Comparison of ENCODE assay signal across 14 cellular contexts in the genomic region with DNA sequence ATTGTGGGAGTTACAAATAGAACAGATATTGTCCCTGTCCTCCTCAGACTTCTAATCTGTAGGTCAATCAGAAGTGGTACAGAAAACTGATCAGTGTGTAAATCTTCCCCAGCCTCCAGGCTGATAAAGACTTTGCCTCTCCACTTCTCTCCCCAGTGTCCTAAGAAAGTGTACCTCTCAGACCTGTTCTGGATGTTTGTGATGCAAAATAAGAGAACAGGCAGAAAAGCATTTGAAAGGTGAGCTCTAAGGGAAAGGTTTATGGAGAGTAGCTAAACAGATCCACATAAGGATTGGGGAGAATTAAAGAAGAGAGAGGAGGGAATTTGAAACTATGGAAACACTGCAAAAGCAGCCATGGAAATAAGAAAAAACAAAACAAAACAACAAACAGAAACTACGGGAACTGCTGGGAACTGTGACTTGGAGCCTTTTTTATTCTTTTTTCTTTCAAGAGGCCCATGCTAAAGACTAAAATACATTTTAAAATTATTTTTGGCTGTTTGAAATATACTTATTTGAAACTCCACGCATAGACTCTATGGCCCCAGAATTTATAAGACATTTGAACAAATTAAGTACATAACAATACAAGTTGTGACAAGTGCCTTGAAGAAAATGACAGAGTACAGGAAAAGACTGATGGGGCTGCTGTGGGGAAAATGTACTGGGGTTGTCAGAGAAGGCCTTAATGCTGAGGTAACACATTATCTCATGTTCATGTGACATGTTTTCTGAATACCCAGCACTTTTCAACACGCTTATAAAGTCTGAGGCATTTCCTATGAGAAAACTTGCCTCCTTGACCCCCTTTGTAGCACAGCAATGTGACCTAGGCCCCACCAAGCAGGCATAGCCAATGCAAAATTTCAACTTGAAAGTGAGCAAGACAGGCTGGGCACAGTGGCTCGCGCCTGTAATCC. TPM values are rescaled to one million over a fixed set of nuclear protein-coding genes. Genes with fewer than 3 reads are reported as not detected.
DNase-seq lines count a peak whose midpoint lies in the region; ATAC-seq and TF ChIP-seq lines count a peak whose summit lies in the region.
"Had no signal": no experiment of that assay in that cellular context is flagged by ENCODE, and none has a peak within 500 bp of the region (broad histone marks: within the 10 kb centered on the region; RNA-seq: fewer than 3 reads in every experiment).

No MANE protein-coding gene starts in this region.

- TF ChIP-seq CTCF in H9 (conservative IDR thresholded peaks at IDR 0.05) = no peak
- TF ChIP-seq CTCF in fibroblast of villous mesenchyme (IDR thresholded peaks at IDR 0.05; ENCODE audit: insufficient read depth, low read depth, low read length) = no peak

- no peak overlapping the region for H2AK5ac ChIP-seq in H9 (ENCODE audit: insufficient read length, low read length)

- no peaks in the 10 kb centered on the region for H3K27me3 ChIP-seq in H9 (ENCODE audit: insufficient read depth, low read length)
- H3K27me3 ChIP-seq: body of pancreas, sigmoid colon had no signal

- peaks cover 44 to 50% of the 10 kb centered on the region in 2 experiments for H3K4me1 Mint-ChIP-seq in H9
- H3K4me1 Mint-ChIP-seq in activated T-helper 1 cell treated with anti-CD3 and anti-CD28 coated beads, Interleukin-12 subunit alpha, Interleukin-12 subunit beta, Interleukin-2, Interleukin-4 antibody, amounts not matched to agents 30 ng/mL and 10 ng/mL and 1 ng/mL, durations not matched to agents 14 hours and 24 hours and 36 hours (ENCODE audit: low read depth) = peaks cover 60% of the 10 kb centered on the region

- intact Hi-C loops in activated T-helper 1 cell treated with anti-CD3 and anti-CD28 coated beads, Interleukin-12 subunit alpha, Interleukin-12 subunit beta, Interleukin-2, Interleukin-4 antibody, amounts not matched to agents 30 ng/mL and 10 ng/mL and 1 ng/mL, durations not matched to agents 14 hours and 24 hours and 36 hours (cut with micrococcal nuclease) = no loop called here

- no CpG with 5 or more reads among the region's 5 CpGs for WGBS in H9 (ENCODE audit: extremely low coverage, insufficient read length, low lambda C conversion rate)

- no peaks in the 10 kb centered on the region for H3K79me1 ChIP-seq in H9 (ENCODE audit: insufficient read depth, low read depth, low read length, poor library complexity, severe bottlenecking)

- no peak overlapping the region for H3K56ac ChIP-seq in H9 (ENCODE audit: insufficient read length, low read depth, low read length)

- H3T11ph ChIP-seq in H9 (ENCODE audit: low read length) = no peak overlapping the region

- no peak overlapping the region for H4K5ac ChIP-seq in H9 (ENCODE audit: insufficient read length, low read depth, low read length)

- H2BK12ac ChIP-seq in H9 (ENCODE audit: insufficient read length, low read depth, low read length) = no peak overlapping the region

- no peak overlapping the region for H2BK20ac ChIP-seq in H9 (ENCODE audit: low read depth, low read length, poor library complexity, severe bottlenecking)

- H3K4me3 Mint-ChIP-seq in H9 = peak overlapping the region in 1 of 2 experiments; percentile 34; a peak in 3 of 5 replicates
- no peak overlapping the region for H3K4me3 Mint-ChIP-seq in activated T-helper 1 cell treated with anti-CD3 and anti-CD28 coated beads, Interleukin-12 subunit alpha, Interleukin-12 subunit beta, Interleukin-2, Interleukin-4 antibody, amounts not matched to agents 30 ng/mL and 10 ng/mL and 1 ng/mL, durations not matched to agents 14 hours and 24 hours and 36 hours

- H3K27ac ChIP-seq in H9 (ENCODE audit: insufficient read length, low read depth, low read length) = no peak overlapping the region
- H3K27ac ChIP-seq: body of pancreas, epithelial cell of prostate, HL-60 had no signal

- DNase-seq in H9 (no peak), fibroblast of villous mesenchyme (ENCODE audit: low read depth) (peak; percentile 19), renal cortical epithelial cell (ENCODE audit: low read depth) (peak; percentile 40), SK-N-DZ (ENCODE audit: low spot score) (no peak), NCI-H146 (lab: John Stamatoyannopoulos, UW) (no peak)
- no peak for DNase-seq in activated T-helper 1 cell treated with anti-CD3 and anti-CD28 coated beads, Interleukin-12 subunit alpha, Interleukin-12 subunit beta, Interleukin-2, Interleukin-4 antibody, amounts not matched to agents 30 ng/mL and 10 ng/mL and 1 ng/mL, durations not matched to agents 14 hours and 24 hours and 36 hours (ENCODE audit: low spot score)
- DNase-seq: activated CD8-positive, alpha-beta memory T cell treated with anti-CD3 and anti-CD28 coated beads, Interleukin-2, amount 50 U/mL, for 4 hours; body of pancreas; COR-L47; NCI-H226; sigmoid colon had no signal

- H3K23ac ChIP-seq in H9 (ENCODE audit: insufficient read length, low read depth, low read length) = no peak overlapping the region

- no peak overlapping the region for H3K4me2 ChIP-seq in H9 (ENCODE audit: insufficient read depth, insufficient read length, low read length)

- no peak overlapping the region for H3K18ac ChIP-seq in H9 (ENCODE audit: insufficient read length, low read depth, low read length)

- H4K8ac ChIP-seq in H9 (replicated peaks; ENCODE audit: insufficient read length, low read depth, low read length) = no peak overlapping the region

- H3K27me3 Mint-ChIP-seq in H9 (ENCODE audit: low read depth) = no peaks in the 10 kb centered on the region
- no peaks in the 10 kb centered on the region for H3K27me3 Mint-ChIP-seq in activated T-helper 1 cell treated with anti-CD3 and anti-CD28 coated beads, Interleukin-12 subunit alpha, Interleukin-12 subunit beta, Interleukin-2, Interleukin-4 antibody, amounts not matched to agents 30 ng/mL and 10 ng/mL and 1 ng/mL, durations not matched to agents 14 hours and 24 hours and 36 hours (ENCODE audit: insufficient read depth)

- H3K27ac Mint-ChIP-seq in H9 = peak overlapping the region; percentile 9 to 95 (median 53); a peak in 5 of 7 replicates
- peak overlapping the region; percentile 50 for H3K27ac Mint-ChIP-seq in activated T-helper 1 cell treated with anti-CD3 and anti-CD28 coated beads, Interleukin-12 subunit alpha, Interleukin-12 subunit beta, Interleukin-2, Interleukin-4 antibody, amounts not matched to agents 30 ng/mL and 10 ng/mL and 1 ng/mL, durations not matched to agents 14 hours and 24 hours and 36 hours

- H3K9me3 Mint-ChIP-seq in H9 = no peaks in the 10 kb centered on the region
- peaks cover 3% of the 10 kb centered on the region for H3K9me3 Mint-ChIP-seq in activated T-helper 1 cell treated with anti-CD3 and anti-CD28 coated beads, Interleukin-12 subunit alpha, Interleukin-12 subunit beta, Interleukin-2, Interleukin-4 antibody, amounts not matched to agents 30 ng/mL and 10 ng/mL and 1 ng/mL, durations not matched to agents 14 hours and 24 hours and 36 hours

- H3K23me2 ChIP-seq in H9 (ENCODE audit: insufficient read length, low read depth, low read length, poor library complexity, severe bottlenecking) = peaks cover 3% of the 10 kb centered on the region

- ATAC-seq in HG03457 (IDR thresholded peaks at IDR 0.05; ENCODE audit: unreplicated experiment) = no peak
- ATAC-seq: body of pancreas had no signal

- H3K4ac ChIP-seq in H9 (ENCODE audit: low read depth, low read length) = no peak overlapping the region

- no peaks in the 10 kb centered on the region for H4K20me1 ChIP-seq in H9 (ENCODE audit: control insufficient read depth, insufficient read depth, insufficient read length)

- H3K4me3 ChIP-seq in fibroblast of villous mesenchyme (ENCODE audit: low read depth, low read length) = no peak overlapping the region
- H3K4me3 ChIP-seq: body of pancreas, sigmoid colon had no signal

- H3K9me3 ChIP-seq in H9 (ENCODE audit: control insufficient read depth, low read depth, low read length) = no peaks in the 10 kb centered on the region
- H3K9me3 ChIP-seq: body of pancreas, sigmoid colon had no signal

- no peaks in the 10 kb centered on the region for H3K79me2 ChIP-seq in H9 (ENCODE audit: insufficient read depth, low read length)

- H2BK120ac ChIP-seq in H9 (ENCODE audit: low read depth, low read length, poor library complexity, severe bottlenecking) = no peak overlapping the region

- H3K14ac ChIP-seq in H9 (ENCODE audit: insufficient read depth, low read length) = no peak overlapping the region

- no peak overlapping the region for H2BK15ac ChIP-seq in H9 (ENCODE audit: low read depth, low read length)

- H2BK5ac ChIP-seq in H9 (ENCODE audit: insufficient read length, low read length) = no peak overlapping the region

- H3K36me3 Mint-ChIP-seq in H9 (ENCODE audit: insufficient read depth in 1 of 3, low read depth in 3 of 3) = peaks cover 0 to 9% (median 6%) of the 10 kb centered on the region in 3 experiments; a peak in 3 of 7 replicates
- H3K36me3 Mint-ChIP-seq in activated T-helper 1 cell treated with anti-CD3 and anti-CD28 coated beads, Interleukin-12 subunit alpha, Interleukin-12 subunit beta, Interleukin-2, Interleukin-4 antibody, amounts not matched to agents 30 ng/mL and 10 ng/mL and 1 ng/mL, durations not matched to agents 14 hours and 24 hours and 36 hours (ENCODE audit: low read depth) = peaks cover 41% of the 10 kb centered on the region

- H2AFZ ChIP-seq in H9 (ENCODE audit: low read length) = no peak overlapping the region

- H3K9ac ChIP-seq in H9 (ENCODE audit: extremely low read depth, insufficient read length, low read length) = no peak overlapping the region

- H3K4me1 ChIP-seq in H9 (ENCODE audit: insufficient read depth, low read length) = peaks cover 3% of the 10 kb centered on the region; the same call in 1 of the 2 replicates
- H3K4me1 ChIP-seq: sigmoid colon had no signal

- no peak overlapping the region for H4K91ac ChIP-seq in H9 (ENCODE audit: insufficient read length, low read depth, low read length)

RNA-seq across cellular contexts. Expression of gene TRAF5, which starts 51.2 kb away (rescaled TPM):
- total RNA-seq in H9 (2021) = 16.8 and 19.1 TPM in 2 replicates
- total RNA-seq in activated T-helper 1 cell treated with anti-CD3 and anti-CD28 coated beads, Interleukin-12 subunit alpha, Interleukin-12 subunit beta, Interleukin-2, Interleukin-4 antibody, amounts not matched to agents 30 ng/mL and 10 ng/mL and 1 ng/mL, durations not matched to agents 14 hours and 24 hours and 36 hours = 54.3 and 57.2 TPM in 2 replicates
- total RNA-seq in fibroblast of villous mesenchyme = 27.6 and 28.7 TPM in 2 replicates
- total RNA-seq in renal cortical epithelial cell = 9.0 and 19.4 TPM in 2 replicates
- polyA plus RNA-seq in SK-N-DZ (2014; cell fraction: cytosol; rRNA removed) = 19.4 and 19.6 TPM in 2 replicates
- 57.0 and 84.9 TPM in 2 replicates for polyA plus RNA-seq in SK-N-DZ (2014; cell fraction: nucleus; rRNA removed)

Comparison
In these comparisons a context has a peak if more than half of its experiments do, and no peak if none do; other contexts are left out.
1. DNase-seq: peak in fibroblast of villous mesenchyme (single experiment) and renal cortical epithelial cell (single experiment); none in H9 (single experiment), activated T-helper 1 cell treated with anti-CD3 and anti-CD28 coated beads, Interleukin-12 subunit alpha, Interleukin-12 subunit beta, Interleukin-2, Interleukin-4 antibody, amounts not matched to agents 30 ng/mL and 10 ng/mL and 1 ng/mL, durations not matched to agents 14 hours and 24 hours and 36 hours (single experiment), SK-N-DZ (single experiment) and NCI-H146 (single experiment).